In the genomic region with DNA sequence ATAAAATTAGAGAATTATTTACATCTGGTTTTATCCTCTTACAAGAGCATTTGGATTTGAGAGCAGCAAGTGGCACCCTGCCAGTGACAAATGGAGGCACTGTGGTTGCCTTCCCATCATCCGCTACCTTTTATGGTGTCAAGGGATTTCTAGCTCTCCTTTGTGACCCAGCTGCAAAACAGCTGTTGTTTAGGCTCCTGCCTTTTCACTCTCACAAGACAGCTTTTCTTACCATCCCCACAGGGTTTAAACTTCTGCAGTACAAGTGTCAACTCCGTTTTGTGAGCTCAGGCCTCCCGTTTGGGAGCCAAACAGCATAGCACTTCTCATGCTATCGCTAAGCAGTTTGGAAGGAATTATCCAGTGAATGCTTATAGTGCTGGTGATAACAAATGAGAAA, we compare ENCODE assay signal across 24 cellular contexts.
A peak's percentile ranks its signal among the peaks of the same experiment; 100 is the strongest.
DNase-seq lines count a peak whose midpoint lies in the region; ATAC-seq and TF ChIP-seq lines count a peak whose summit lies in the region.
"Had no signal": no experiment of that assay in that cellular context is flagged by ENCODE, and none has a peak within 500 bp of the region (broad histone marks: within the 10 kb centered on the region; RNA-seq: fewer than 3 reads in every experiment).

No MANE protein-coding gene starts in this region.

- ATAC-seq in Right ventricle myocardium inferior = peak; percentile 79
- ATAC-seq in GM19467 (IDR thresholded peaks at IDR 0.05; ENCODE audit: unreplicated experiment) = no peak
- ATAC-seq in GM21576 (IDR thresholded peaks at IDR 0.05; ENCODE audit: unreplicated experiment) = no peak
- ATAC-seq: activated naive CD8-positive, alpha-beta T cell treated with anti-CD3 and anti-CD28 coated beads, Interleukin-2, amount 50 U/mL, for 24 hours; activated T-cell treated with anti-CD3 and anti-CD28 coated beads, Interleukin-2, amount 50 U/mL, for 4 hours had no signal

- no peaks in the 10 kb centered on the region for H3K9me3 ChIP-seq in left ventricle myocardium inferior (replicated peaks)
- H3K9me3 ChIP-seq in transverse colon = no peaks in the 10 kb centered on the region
- H3K9me3 ChIP-seq: esophagus squamous epithelium, HAP-1, thyroid gland had no signal

- H3K9me3 Mint-ChIP-seq in brain (no peaks in the 10 kb centered on the region), nephron (no peaks in the 10 kb centered on the region)
- H3K9me3 Mint-ChIP-seq: activated naive CD8-positive, alpha-beta T cell treated with anti-CD3 and anti-CD28 coated beads, Interleukin-2, amount 50 U/mL, for 24 hours; activated T-cell treated with anti-CD3 and anti-CD28 coated beads, Interleukin-2, amount 50 U/mL, for 4 hours; CD4-positive, alpha-beta memory T cell; nephron progenitor cell; stimulated activated naive CD8-positive, alpha-beta T cell treated with anti-CD3 and anti-CD28 coated beads, Interleukin-15, Interleukin-2, amounts not matched to agents 100 ng/mL and 50 ng/mL, for 24 hours had no signal

- intact Hi-C loops in Right ventricle myocardium inferior (cut with DNase I) = no loop called here
- intact Hi-C loops in left ventricle myocardium inferior (cut with micrococcal nuclease) = no loop called here
- intact Hi-C loops in transverse colon (cut with DNase I; ENCODE audit: low total_unique reads) = no loop called here

- H3K27ac ChIP-seq in left ventricle myocardium inferior (replicated peaks) = no peak overlapping the region
- peak overlapping the region in 3 of 4 donors; percentile 4 to 76 (median 37) for H3K27ac ChIP-seq in transverse colon
- H3K27ac ChIP-seq: skin epidermis, thyroid gland had no signal

- H3K4me3 ChIP-seq in left ventricle myocardium inferior (no peak overlapping the region), transverse colon (no peak overlapping the region)
- H3K4me3 ChIP-seq: esophagus squamous epithelium, HAP-1, skin epidermis, thyroid gland had no signal

- in situ Hi-C loops in transverse colon (cut with MboI; ENCODE audit: low pct_ligation_motif_present in 1 of 4, low pct_unique_long_range_greater_than_20kb in 1 of 4, low sequenced_read_pairs in 3 of 4) = no loop called here

- TF ChIP-seq POLR2A in transverse colon (IDR thresholded peaks at IDR 0.05) = no peak

- H3K36me3 Mint-ChIP-seq in brain (peaks cover 59% of the 10 kb centered on the region), nephron (ENCODE audit: low read depth) (peaks cover 30% of the 10 kb centered on the region)
- H3K36me3 Mint-ChIP-seq: CD4-positive, alpha-beta memory T cell had no signal

- no peaks in the 10 kb centered on the region for H3K27me3 Mint-ChIP-seq in brain
- H3K27me3 Mint-ChIP-seq in nephron (ENCODE audit: low read depth) = no peaks in the 10 kb centered on the region
- H3K27me3 Mint-ChIP-seq: activated naive CD8-positive, alpha-beta T cell treated with anti-CD3 and anti-CD28 coated beads, Interleukin-2, amount 50 U/mL, for 24 hours; CD4-positive, alpha-beta memory T cell; stimulated activated naive CD8-positive, alpha-beta T cell treated with anti-CD3 and anti-CD28 coated beads, Interleukin-15, Interleukin-2, amounts not matched to agents 100 ng/mL and 50 ng/mL, for 24 hours had no signal

- 63 to 71% methylated on average over 4 of the region's 4 CpGs for WGBS in transverse colon (ENCODE audit: low coverage in 1 of 2), 2 donors

- no peak for TF ChIP-seq EP300 in transverse colon (IDR thresholded peaks at IDR 0.05; ENCODE audit: low read depth)

- H3K27me3 ChIP-seq in left ventricle myocardium inferior (ENCODE audit: low read depth) (no peaks in the 10 kb centered on the region), transverse colon (no peaks in the 10 kb centered on the region)
- H3K27me3 ChIP-seq: esophagus squamous epithelium, thyroid gland had no signal

- DNase-seq in Right ventricle myocardium inferior (ENCODE audit: missing footprints) = no peak
- no peak for DNase-seq in left ventricle myocardium inferior
- DNase-seq in transverse colon = no peak
- no peak for DNase-seq in NAMALWA (ENCODE audit: low spot score)
- DNase-seq: activated CD4-positive, alpha-beta T cell treated with anti-CD3 and anti-CD28 coated beads for 4 hours; activated naive CD8-positive, alpha-beta T cell treated with anti-CD3 and anti-CD28 coated beads, Interleukin-2, amount 50 U/mL, for 24 hours; activated T-cell treated with anti-CD3 and anti-CD28 coated beads, Interleukin-2, amount 50 U/mL, for 4 hours; CD4-positive, alpha-beta memory T cell; central memory CD4-positive, alpha-beta T cell; dermis blood vessel endothelial cell; esophagus squamous epithelium; midbrain; NCI-H1092; NCI-H2029; NCI-H446; nephron progenitor cell; thyroid gland had no signal

- peaks cover 54% of the 10 kb centered on the region for H3K4me1 Mint-ChIP-seq in brain
- peaks cover 48% of the 10 kb centered on the region for H3K4me1 Mint-ChIP-seq in nephron
- H3K4me1 Mint-ChIP-seq: CD4-positive, alpha-beta memory T cell had no signal

- H3K27ac Mint-ChIP-seq in brain (peak overlapping the region in 3 of 5 experiments; percentile 41 to 91 (median 47)), nephron (peak overlapping the region; percentile 18 to 79 (median 56))
- H3K27ac Mint-ChIP-seq: activated naive CD8-positive, alpha-beta T cell treated with anti-CD3 and anti-CD28 coated beads, Interleukin-2, amount 50 U/mL, for 24 hours; nephron progenitor cell; stimulated activated naive CD8-positive, alpha-beta T cell treated with anti-CD3 and anti-CD28 coated beads, Interleukin-15, Interleukin-2, amounts not matched to agents 100 ng/mL and 50 ng/mL, for 24 hours had no signal

- H3K36me3 ChIP-seq in left ventricle myocardium inferior = no peaks in the 10 kb centered on the region
- H3K36me3 ChIP-seq in transverse colon = no peaks in the 10 kb centered on the region
- H3K36me3 ChIP-seq: esophagus squamous epithelium, HAP-1, thyroid gland had no signal

- TF ChIP-seq CTCF in left ventricle myocardium inferior (IDR thresholded peaks at IDR 0.05; ENCODE audit: borderline replicate concordance) = no peak
- TF ChIP-seq CTCF in brain (conservative IDR thresholded peaks at IDR 0.05) = no peak
- TF ChIP-seq CTCF in nephron (IDR thresholded peaks at IDR 0.05; ENCODE audit: unreplicated experiment in 3 of 3) = no peak
- TF ChIP-seq CTCF in transverse colon (IDR thresholded peaks at IDR 0.05) = no peak

- H3K4me1 ChIP-seq in left ventricle myocardium inferior = no peaks in the 10 kb centered on the region
- peaks cover 0 to 13% (median 3%) of the 10 kb centered on the region in 4 donors for H3K4me1 ChIP-seq in transverse colon

- peak overlapping the region in 1 of 5 experiments; percentile 27 for H3K4me3 Mint-ChIP-seq in brain
- peak overlapping the region in 1 of 3 experiments; percentile 19 for H3K4me3 Mint-ChIP-seq in nephron
- H3K4me3 Mint-ChIP-seq: activated naive CD8-positive, alpha-beta T cell treated with anti-CD3 and anti-CD28 coated beads, Interleukin-2, amount 50 U/mL, for 24 hours; activated T-cell treated with anti-CD3 and anti-CD28 coated beads, Interleukin-2, amount 50 U/mL, for 4 hours; CD4-positive, alpha-beta memory T cell; nephron progenitor cell; stimulated activated naive CD8-positive, alpha-beta T cell treated with anti-CD3 and anti-CD28 coated beads, Interleukin-15, Interleukin-2, amounts not matched to agents 100 ng/mL and 50 ng/mL, for 24 hours had no signal
